In genomic region chr1:155008015-155008941, GRCh38 we compare ENCODE assay signal across 1 cellular context.
TF ChIP-seq lines count a peak whose summit lies in the region.

No MANE protein-coding gene starts in this region.

TF ChIP-seq in K562, 482 proteins besides CTCF, POLR2A, EP300 and RAD21 (continued from another document and continues in another):
- no peak for TF ChIP-seq ZBTB34 (CRISPR knock-in tag; IDR thresholded peaks at IDR 0.05)
- no peak for TF ChIP-seq ZNF830 (CRISPR knock-in tag; IDR thresholded peaks at IDR 0.05)
- no peak for TF ChIP-seq CREBBP (IDR thresholded peaks at IDR 0.05; ENCODE audit: low read depth, low read length)
- no peak for TF ChIP-seq TEAD2 (tag; IDR thresholded peaks at IDR 0.05)
- TF ChIP-seq ZNF311 (CRISPR knock-in tag; IDR thresholded peaks at IDR 0.05), result no peak
- TF ChIP-seq ZBTB8A (IDR thresholded peaks at IDR 0.05; ENCODE audit: partially characterized antibody), result no peak
- no peak for TF ChIP-seq NFE2 (IDR thresholded peaks at IDR 0.05; ENCODE audit: low read depth)
- no peak for TF ChIP-seq TEAD1 (CRISPR knock-in tag; IDR thresholded peaks at IDR 0.05)
- no peak for TF ChIP-seq FOXO4 (CRISPR knock-in tag; IDR thresholded peaks at IDR 0.05)
- TF ChIP-seq BRD9 (IDR thresholded peaks at IDR 0.05; ENCODE audit: low read depth, partially characterized antibody), result no peak
- no peak for TF ChIP-seq IFI16 (CRISPR knock-in tag; IDR thresholded peaks at IDR 0.05)
- no peak for TF ChIP-seq PCBP2 (IDR thresholded peaks at IDR 0.05; ENCODE audit: low read depth, low read length, poor library complexity, severe bottlenecking)
- TF ChIP-seq TAF7 (tag; IDR thresholded peaks at IDR 0.05), result no peak
- peak in 1 of 2 experiments; percentile 93; a peak in 2 of 4 replicates for TF ChIP-seq KDM1A (IDR thresholded peaks at IDR 0.05)
- no peak for TF ChIP-seq CREM (IDR thresholded peaks at IDR 0.05; ENCODE audit: low read depth)
- TF ChIP-seq TAF1 (IDR thresholded peaks at IDR 0.05; ENCODE audit: control insufficient read depth, extremely low read depth, insufficient read depth, low read length, severe bottlenecking), result no peak
- TF ChIP-seq ZNF277 (CRISPR knock-in tag; IDR thresholded peaks at IDR 0.05; ENCODE audit: borderline replicate concordance), result no peak
- TF ChIP-seq ZNF584 (CRISPR knock-in tag; IDR thresholded peaks at IDR 0.05; ENCODE audit: low read depth), result no peak
- TF ChIP-seq ILK (tag; IDR thresholded peaks at IDR 0.05; ENCODE audit: borderline replicate concordance, low read depth), result no peak
- TF ChIP-seq RBM22 (IDR thresholded peaks at IDR 0.05; ENCODE audit: low read depth, low read length, poor library complexity, severe bottlenecking), result no peak
- TF ChIP-seq ZBTB12 (CRISPR knock-in tag; IDR thresholded peaks at IDR 0.05), result no peak
- no peak for TF ChIP-seq ASH1L (IDR thresholded peaks at IDR 0.05; ENCODE audit: borderline replicate concordance, low read depth, partially characterized antibody)
- TF ChIP-seq MITF (IDR thresholded peaks at IDR 0.05), result no peak
- TF ChIP-seq ZBTB26 (CRISPR knock-in tag; IDR thresholded peaks at IDR 0.05), result no peak
- TF ChIP-seq GABPB1 (CRISPR knock-in tag; IDR thresholded peaks at IDR 0.05), result no peak
- no peak for TF ChIP-seq BCL6 (CRISPR knock-in tag; IDR thresholded peaks at IDR 0.05)
- TF ChIP-seq ZBTB17 (CRISPR knock-in tag; IDR thresholded peaks at IDR 0.05), result no peak
- no peak for TF ChIP-seq ARID4B (CRISPR knock-in tag; IDR thresholded peaks at IDR 0.05)
- no peak for TF ChIP-seq DNMT1 (IDR thresholded peaks at IDR 0.05)
- TF ChIP-seq PATZ1 (CRISPR knock-in tag; IDR thresholded peaks at IDR 0.05; ENCODE audit: borderline replicate concordance), result no peak
- no peak for TF ChIP-seq GMEB1 (CRISPR knock-in tag; IDR thresholded peaks at IDR 0.05)
- no peak for TF ChIP-seq XRCC4 (IDR thresholded peaks at IDR 0.05; ENCODE audit: extremely low read depth, insufficient read depth, insufficient read length)
- no peak for TF ChIP-seq ZFP1 (CRISPR knock-in tag; IDR thresholded peaks at IDR 0.05)
- TF ChIP-seq NELFE (IDR thresholded peaks at IDR 0.05; ENCODE audit: insufficient read depth, insufficient read length), result no peak
- TF ChIP-seq NKRF (IDR thresholded peaks at IDR 0.05; ENCODE audit: borderline replicate concordance), result no peak
- TF ChIP-seq L3MBTL2 (IDR thresholded peaks at IDR 0.05), result no peak
- no peak for TF ChIP-seq FOXJ3 (CRISPR knock-in tag; IDR thresholded peaks at IDR 0.05)
- TF ChIP-seq POU5F1 (IDR thresholded peaks at IDR 0.05; ENCODE audit: borderline replicate concordance, low read depth, low read length, partially characterized antibody), result no peak
- no peak for TF ChIP-seq ATF3 (IDR thresholded peaks at IDR 0.05)
- TF ChIP-seq ATF3 (CRISPR knock-in tag; conservative IDR thresholded peaks at IDR 0.05), result no peak
- TF ChIP-seq SUPT5H (IDR thresholded peaks at IDR 0.05), result no peak
- TF ChIP-seq DLX4 (CRISPR knock-in tag; IDR thresholded peaks at IDR 0.05), result no peak
- no peak for TF ChIP-seq MYC (IDR thresholded peaks at IDR 0.05; ENCODE audit: low read depth, low read length)
- TF ChIP-seq MYC (CRISPR knock-in tag; IDR thresholded peaks at IDR 0.05; ENCODE audit: borderline replicate concordance, low read depth), result no peak
